8 cellular contexts compared by ENCODE assay signal in the genomic region with DNA sequence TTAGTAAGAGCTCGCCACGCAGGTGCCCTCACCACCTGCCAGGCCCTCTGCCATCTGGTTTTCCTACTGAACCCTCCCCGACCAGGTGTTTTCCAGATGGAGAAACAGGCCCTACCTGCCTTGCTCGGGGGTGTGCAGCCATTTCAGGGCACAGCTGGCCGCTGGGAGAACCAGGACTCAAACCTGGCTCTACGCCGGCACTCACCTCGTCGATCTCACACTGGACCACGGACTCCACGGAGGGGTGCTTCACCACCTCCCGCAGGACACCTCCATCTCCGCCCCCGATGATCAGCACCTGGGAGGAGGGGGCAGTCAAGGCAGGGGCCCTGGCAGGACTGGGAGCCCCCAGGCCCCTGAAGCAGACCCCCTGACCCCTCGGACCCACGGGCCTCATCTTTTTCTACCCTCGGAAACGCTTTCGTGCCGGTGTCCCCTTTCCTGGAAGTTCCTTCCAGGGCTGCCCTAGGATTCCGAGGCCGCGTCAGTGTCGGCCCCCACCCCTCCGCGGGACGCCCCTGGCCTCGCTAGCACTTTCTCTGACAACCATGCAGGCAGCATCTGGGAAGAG. TPM values are rescaled to one million over a fixed set of nuclear protein-coding genes. Genes with fewer than 3 reads are reported as not detected.
A peak's percentile ranks its signal among the peaks of the same experiment; 100 is the strongest.
DNase-seq lines count a peak whose midpoint lies in the region; ATAC-seq and TF ChIP-seq lines count a peak whose summit lies in the region.

No MANE protein-coding gene starts in this region.

- H3K27me3 ChIP-seq in skeletal muscle tissue (ENCODE audit: control insufficient read depth in 3 of 3, insufficient read depth in 3 of 3, low read length in 3 of 3) (no peaks in the 10 kb centered on the region), gastroesophageal sphincter (peaks cover 2% of the 10 kb centered on the region)

- intact Hi-C loops in OCI-LY7 (cut with micrococcal nuclease; ENCODE audit: unreplicated experiment) = no loop called here

- peak overlapping the region; percentile 93 for H3K4me2 ChIP-seq in OCI-LY7 (ENCODE audit: low read length)

- H3K4me1 ChIP-seq in OCI-LY7 (ENCODE audit: insufficient read depth, low read length, poor library complexity, severe bottlenecking) = peaks cover 39% of the 10 kb centered on the region
- H3K4me1 ChIP-seq in skeletal muscle tissue (ENCODE audit: control insufficient read depth in 3 of 3, insufficient read depth in 3 of 3, low read length in 3 of 3) = peaks cover 14 to 23% (median 16%) of the 10 kb centered on the region in 3 donors
- H3K4me1 ChIP-seq in gastroesophageal sphincter = peaks cover 0 to 36% (median 15%) of the 10 kb centered on the region in 3 donors

- H4K20me1 ChIP-seq in OCI-LY7 (ENCODE audit: insufficient read depth, low read length) = 0 out of 2 replicates have a peak, but pooled peaks cover 3% of the 10 kb centered on the region

- H3K9me2 ChIP-seq in OCI-LY7 (ENCODE audit: insufficient read depth, low read length) = no peaks in the 10 kb centered on the region

- no peak for ATAC-seq in gastroesophageal sphincter

- H3K4me3 ChIP-seq in OCI-LY7 (ENCODE audit: low read depth, low read length, poor library complexity, severe bottlenecking) = peak overlapping the region; percentile 90
- H3K4me3 ChIP-seq in fibroblast of mammary gland (ENCODE audit: control insufficient read depth, low read depth, low read length) = peak overlapping the region; percentile 89
- peak overlapping the region; percentile 70 to 83 (median 82) for H3K4me3 ChIP-seq in skeletal muscle tissue (ENCODE audit: low read length in 3 of 3)
- peak overlapping the region in 1 of 2 donors; percentile 96 for H3K4me3 ChIP-seq in gastroesophageal sphincter

- CTCF ChIA-PET in OCI-LY7 (lab: Charles Lee; ENCODE audit: unreplicated experiment) = no interaction called here

- no peaks in the 10 kb centered on the region for H3K9me3 ChIP-seq in OCI-LY7 (ENCODE audit: low read length)
- H3K9me3 ChIP-seq in skeletal muscle tissue (ENCODE audit: control insufficient read depth in 3 of 3, low read length in 3 of 3) = no peaks in the 10 kb centered on the region
- no peaks in the 10 kb centered on the region for H3K9me3 ChIP-seq in gastroesophageal sphincter

- no peak overlapping the region for H2AFZ ChIP-seq in OCI-LY7 (ENCODE audit: low read length)

- peak overlapping the region; percentile 77 to 91 (median 82) for H3K9ac ChIP-seq in skeletal muscle tissue (ENCODE audit: low read depth in 1 of 3, low read length in 3 of 3)

- POLR2A ChIA-PET in OCI-LY7 (lab: Charles Lee) = interaction anchor here (0.6 kb wide), 1 partner anchor 33 kb away, joined by 3 read pairs; no protein-coding TSS in a partner anchor

- 81% methylated on average over 5 of the region's 28 CpGs; no CpG with 5 or more reads in 1 of the 2 donors for WGBS in gastroesophageal sphincter (ENCODE audit: low coverage in 1 of 2), 2 donors

- TF ChIP-seq EP300 in gastroesophageal sphincter (IDR thresholded peaks at IDR 0.05) = no peak

- H3K36me3 ChIP-seq in OCI-LY7 (ENCODE audit: insufficient read depth, low read length) (peaks cover 65% of the 10 kb centered on the region), skeletal muscle tissue (ENCODE audit: control insufficient read depth in 3 of 3, insufficient read depth in 3 of 3, low read length in 3 of 3) (peaks cover 15 to 19% (median 17%) of the 10 kb centered on the region in 3 donors), gastroesophageal sphincter (peaks cover 0 to 50% of the 10 kb centered on the region in 2 donors)

- no peak for TF ChIP-seq CTCF in OCI-LY7 (conservative IDR thresholded peaks at IDR 0.05; ENCODE audit: low read length)
- no peak for TF ChIP-seq CTCF in fibroblast of mammary gland (conservative IDR thresholded peaks at IDR 0.05; ENCODE audit: control insufficient read depth, insufficient read depth, low read depth, low read length)
- TF ChIP-seq CTCF in gastroesophageal sphincter (IDR thresholded peaks at IDR 0.05) = no peak

- peak; percentile 19 to 79 (median 56) for DNase-seq in NCI-H1417 (lab: John Stamatoyannopoulos, UW)
- no peak for DNase-seq in NCI-H1417 treated with DMSO at 0.1 percent for 48 hours (lab: John Stamatoyannopoulos, UW)
- peak; percentile 48 for DNase-seq in OCI-LY7 (ENCODE audit: low spot score)
- DNase-seq in fibroblast of mammary gland (ENCODE audit: low read depth) = no peak
- DNase-seq in NCI-H446 treated with DMSO at 0.1 percent for 48 hours (lab: John Stamatoyannopoulos, UW) = no peak
- DNase-seq in hepatic stellate cell (ENCODE audit: low spot score) = no peak

- BruUV-seq in OCI-LY7 (replicated peaks; lab: Mats Ljungman, UMichigan) = no TSS peak

- TF ChIP-seq POLR2A in gastroesophageal sphincter (IDR thresholded peaks at IDR 0.05) = no peak

- H3K79me2 ChIP-seq in OCI-LY7 (ENCODE audit: insufficient read depth, low read depth, low read length) = peaks cover 53% of the 10 kb centered on the region

- H3K27ac ChIP-seq in OCI-LY7 (ENCODE audit: low read depth, low read length, poor library complexity, severe bottlenecking) (peak overlapping the region; percentile 50), skeletal muscle tissue (ENCODE audit: low read depth, low read length) (no peak overlapping the region), gastroesophageal sphincter (peak overlapping the region in 1 of 4 donors; percentile 84)

RNA-seq across cellular contexts. Expression of a gene that starts 1.1 kb away (rescaled TPM):
- 52.4 and 65.2 TPM in 2 replicates for total RNA-seq in OCI-LY7 (2014; rRNA removed; shearing (Covaris generic))
- 185 and 208 TPM in 2 replicates for total RNA-seq in OCI-LY7 (2022)
- total RNA-seq in skeletal muscle tissue = 8.4 TPM
- 10 to 100 TPM; 29.3 to 54.0 (median 34.1) TPM for total RNA-seq in gastroesophageal sphincter

RNA-seq across cellular contexts. Expression of a gene that starts 11.6 kb away (rescaled TPM):
- total RNA-seq in OCI-LY7 (2014; rRNA removed; shearing (Covaris generic)) = not detected in 2 replicates
- 0.38 and 0.55 TPM in 2 replicates for total RNA-seq in OCI-LY7 (2022)
- under 0.01 TPM for total RNA-seq in skeletal muscle tissue
- total RNA-seq in gastroesophageal sphincter = under 1 TPM in 1 of 4 donors, not detected in 3; 0.13 TPM

RNA-seq across cellular contexts. Expression of a gene that starts 41.0 kb away (rescaled TPM):
- 75.1 and 117 TPM in 2 replicates for total RNA-seq in OCI-LY7 (2014; rRNA removed; shearing (Covaris generic))
- 91.9 and 95.1 TPM in 2 replicates for total RNA-seq in OCI-LY7 (2022)
- 28.2 TPM for total RNA-seq in skeletal muscle tissue
- total RNA-seq in gastroesophageal sphincter = 10 to 100 TPM; 39.3 to 56.2 (median 41.0) TPM

RNA-seq across cellular contexts. Expression of a gene that starts 46.2 kb away (rescaled TPM):
- 145 and 177 TPM in 2 replicates for total RNA-seq in OCI-LY7 (2014; rRNA removed; shearing (Covaris generic))
- total RNA-seq in OCI-LY7 (2022) = 277 and 278 TPM in 2 replicates
- 61.1 TPM for total RNA-seq in skeletal muscle tissue
- total RNA-seq in gastroesophageal sphincter = 100 to 1,000 TPM in 3 of 4 donors, 10 to 100 TPM in 1; 60.3 to 170 (median 112) TPM

Comparison
In these comparisons a context has a peak if more than half of its experiments do, and no peak if none do; other contexts are left out.
1. DNase-seq: peak in NCI-H1417 (3 of 3) and OCI-LY7 (single experiment); none in NCI-H1417 treated with DMSO at 0.1 percent for 48 hours (single experiment), fibroblast of mammary gland (single experiment), NCI-H446 treated with DMSO at 0.1 percent for 48 hours (single experiment) and hepatic stellate cell (single experiment).